In the genomic region with DNA sequence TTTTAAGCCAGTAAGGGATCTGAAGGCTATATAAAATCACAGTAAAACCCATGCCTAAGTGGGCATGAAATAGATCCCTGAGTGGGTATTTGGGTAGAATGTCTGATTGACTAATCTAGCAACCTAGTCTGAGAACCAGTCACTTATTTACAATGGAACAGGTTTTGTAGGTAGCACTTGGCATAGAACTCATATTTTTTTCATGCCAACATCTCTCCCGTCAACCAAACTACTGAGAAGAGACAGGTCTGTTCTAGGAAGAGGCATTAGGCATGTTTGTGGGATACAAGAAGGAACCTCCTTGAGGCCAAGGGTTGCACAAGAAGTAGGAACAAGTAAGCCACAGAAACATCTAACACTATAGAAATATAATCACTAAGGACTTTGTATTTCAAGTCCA, we compare ENCODE assay signal across 24 cellular contexts.
DNase-seq lines count a peak whose midpoint lies in the region; ATAC-seq, FAIRE-seq and TF ChIP-seq lines count a peak whose summit lies in the region.
"Had no signal": no experiment of that assay in that cellular context is flagged by ENCODE, and none has a peak within 500 bp of the region (broad histone marks: within the 10 kb centered on the region; RNA-seq: fewer than 3 reads in every experiment).

No MANE protein-coding gene starts in this region.

- no peak overlapping the region for H3K27ac Mint-ChIP-seq in activated CD4-positive, alpha-beta T cell treated with anti-CD3 and anti-CD28 coated beads, Interleukin-2, amount 10 ng/mL, durations not matched to agents 24 days and 14 days
- H3K27ac Mint-ChIP-seq: CD8-positive, alpha-beta T cell; IgD-negative memory B cell had no signal

- 35 to 43% methylated on average over 1 of the region's 1 CpG for WGBS in esophagus squamous epithelium, 2 donors

- H3K4me2 ChIP-seq in Karpas-422 (ENCODE audit: low read depth, low read length, poor library complexity, severe bottlenecking): no peak overlapping the region
- H3K4me2 ChIP-seq: KMS-11 had no signal

- no peaks in the 10 kb centered on the region for H3K9me3 Mint-ChIP-seq in activated CD4-positive, alpha-beta T cell treated with anti-CD3 and anti-CD28 coated beads, Interleukin-2, amount 10 ng/mL, durations not matched to agents 24 days and 14 days

- no peaks in the 10 kb centered on the region for H3K36me3 ChIP-seq in lower lobe of right lung
- no peaks in the 10 kb centered on the region for H3K36me3 ChIP-seq in Karpas-422 (ENCODE audit: insufficient read depth, low read length)
- H3K36me3 ChIP-seq in esophagus squamous epithelium: no peaks in the 10 kb centered on the region

- H3K27me3 ChIP-seq in lower lobe of right lung (ENCODE audit: low read depth): no peaks in the 10 kb centered on the region
- H3K27me3 ChIP-seq in Karpas-422 (ENCODE audit: low read length): no peaks in the 10 kb centered on the region
- H3K27me3 ChIP-seq in esophagus squamous epithelium: no peaks in the 10 kb centered on the region

- intact Hi-C loops in lower lobe of right lung (cut with DNase I) (no loop called here), esophagus squamous epithelium (cut with DNase I) (no loop called here)
- intact Hi-C loops in activated CD4-positive, alpha-beta T cell treated with anti-CD3 and anti-CD28 coated beads, Interleukin-2, amount 10 ng/mL, durations not matched to agents 24 days and 14 days (cut with micrococcal nuclease): no loop called here

- H3K4me1 ChIP-seq in lower lobe of right lung: no peaks in the 10 kb centered on the region
- no peaks in the 10 kb centered on the region for H3K4me1 ChIP-seq in Karpas-422 (ENCODE audit: low read length)
- peaks cover 0 to 24% (median 0%) of the 10 kb centered on the region in 3 donors for H3K4me1 ChIP-seq in esophagus squamous epithelium

- no peak overlapping the region for H3K4me3 Mint-ChIP-seq in activated CD4-positive, alpha-beta T cell treated with anti-CD3 and anti-CD28 coated beads, Interleukin-2, amount 10 ng/mL, durations not matched to agents 24 days and 14 days
- H3K4me3 Mint-ChIP-seq: CD8-positive, alpha-beta T cell; IgD-negative memory B cell had no signal

- DNase-seq in LNCaP clone FGC (ENCODE audit: low read depth) (peak; percentile 90), amniotic epithelial cell (ENCODE audit: low read depth) (peak; percentile 19), lower lobe of right lung (no peak), Karpas-422 (no peak), urothelium cell line (ENCODE audit: low spot score) (no peak), esophagus squamous epithelium (lab: John Stamatoyannopoulos, UW) (no peak)
- no peak for DNase-seq in activated CD4-positive, alpha-beta T cell treated with anti-CD3 and anti-CD28 coated beads, Interleukin-2, amount 10 ng/mL, durations not matched to agents 24 days and 14 days
- DNase-seq: CD8-positive, alpha-beta T cell; MV-4-11; NCI-H1105; NCI-H1436 treated with DMSO at 0.1 percent for 48 hours; NCI-H187 treated with DMSO at 0.1 percent for 48 hours; NCI-H2107; NCI-H524; NCI-H748 treated with DMSO at 0.1 percent for 48 hours; NK-92 treated with Interleukin-12 subunit alpha and Interleukin-12 subunit beta, amount 100 ng/mL, for 24 hours; RPMI8226; SHP77 had no signal

- no peak for TF ChIP-seq POLR2A in esophagus squamous epithelium (IDR thresholded peaks at IDR 0.05)

- H3K27me3 Mint-ChIP-seq in activated CD4-positive, alpha-beta T cell treated with anti-CD3 and anti-CD28 coated beads, Interleukin-2, amount 10 ng/mL, durations not matched to agents 24 days and 14 days: no peaks in the 10 kb centered on the region
- H3K27me3 Mint-ChIP-seq: IgD-negative memory B cell had no signal

- H2AFZ ChIP-seq in Karpas-422 (ENCODE audit: low read length): no peak overlapping the region

- H3K4me1 Mint-ChIP-seq in activated CD4-positive, alpha-beta T cell treated with anti-CD3 and anti-CD28 coated beads, Interleukin-2, amount 10 ng/mL, durations not matched to agents 24 days and 14 days: no peaks in the 10 kb centered on the region
- H3K4me1 Mint-ChIP-seq: IgD-negative memory B cell had no signal

- no peaks in the 10 kb centered on the region for H3K36me3 Mint-ChIP-seq in activated CD4-positive, alpha-beta T cell treated with anti-CD3 and anti-CD28 coated beads, Interleukin-2, amount 10 ng/mL, durations not matched to agents 24 days and 14 days (ENCODE audit: low read depth)
- H3K36me3 Mint-ChIP-seq: CD8-positive, alpha-beta T cell; IgD-negative memory B cell had no signal

- no peaks in the 10 kb centered on the region for H3K9me3 ChIP-seq in lower lobe of right lung
- H3K9me3 ChIP-seq in Karpas-422 (ENCODE audit: low read length): no peaks in the 10 kb centered on the region
- H3K9me3 ChIP-seq in esophagus squamous epithelium: no peaks in the 10 kb centered on the region

- H3K4me3 ChIP-seq in LNCaP clone FGC (ENCODE audit: low read depth, low read length): 0 out of 2 replicates have a peak overlapping the region, but pooled peaks have one; percentile 9
- H3K4me3 ChIP-seq in lower lobe of right lung: no peak overlapping the region
- no peak overlapping the region for H3K4me3 ChIP-seq in Karpas-422 (ENCODE audit: low read length)
- no peak overlapping the region for H3K4me3 ChIP-seq in esophagus squamous epithelium
- H3K4me3 ChIP-seq: SK-N-MC had no signal

- FAIRE-seq in urothelium cell line (lab: Jason Lieb, UNC): no peak
- FAIRE-seq: H54 had no signal

- H3K9ac ChIP-seq in Karpas-422 (ENCODE audit: low read length): no peak overlapping the region
- H3K9ac ChIP-seq: KMS-11 had no signal

- H3K9me2 ChIP-seq in Karpas-422 (replicated peaks; ENCODE audit: insufficient read depth, low read length): no peaks in the 10 kb centered on the region

- TF ChIP-seq CTCF in C4-2B (conservative IDR thresholded peaks at IDR 0.05): no peak
- no peak for TF ChIP-seq CTCF in LNCaP clone FGC (IDR thresholded peaks at IDR 0.05; ENCODE audit: control insufficient read depth, extremely low read depth, insufficient read depth)
- no peak for TF ChIP-seq CTCF in lower lobe of right lung (IDR thresholded peaks at IDR 0.05)
- no peak for TF ChIP-seq CTCF in esophagus squamous epithelium (IDR thresholded peaks at IDR 0.05)

- no peaks in the 10 kb centered on the region for H3K79me2 ChIP-seq in Karpas-422 (ENCODE audit: low read length)

- peak overlapping the region; percentile 43; the same call in 1 of the 2 replicates for H3K27ac ChIP-seq in C4-2B
- H3K27ac ChIP-seq in lower lobe of right lung: no peak overlapping the region
- no peak overlapping the region for H3K27ac ChIP-seq in Karpas-422 (ENCODE audit: low read length)
- peak overlapping the region in 2 of 4 donors; percentile 23 to 38 for H3K27ac ChIP-seq in esophagus squamous epithelium
- H3K27ac ChIP-seq: HL-60, KMS-11, SK-N-MC had no signal

- H4K20me1 ChIP-seq in Karpas-422 (ENCODE audit: insufficient read depth, low read depth, low read length): no peaks in the 10 kb centered on the region

- ATAC-seq in lower lobe of right lung: peak; percentile 32 to 35
- ATAC-seq: CD8-positive, alpha-beta T cell had no signal

Comparison
In these comparisons a context has a peak if more than half of its experiments do, and no peak if none do; other contexts are left out.
1. DNase-seq: peak in LNCaP clone FGC (single experiment) and amniotic epithelial cell (single experiment); none in lower lobe of right lung (single experiment), activated CD4-positive, alpha-beta T cell treated with anti-CD3 and anti-CD28 coated beads, Interleukin-2, amount 10 ng/mL, durations not matched to agents 24 days and 14 days (single experiment), Karpas-422 (single experiment), urothelium cell line (single experiment) and esophagus squamous epithelium (single experiment).